In genomic region chr2:42360890-42361727, GRCh38 we compare ENCODE assay signal across 8 cellular contexts. TPM values are rescaled to one million over a fixed set of nuclear protein-coding genes. Genes with fewer than 3 reads are reported as not detected.
A peak's percentile ranks its signal among the peaks of the same experiment; 100 is the strongest.
DNase-seq lines count a peak whose midpoint lies in the region; ATAC-seq and TF ChIP-seq lines count a peak whose summit lies in the region.

Gene COX7A2L (minus strand): TSS chr2:42361217. CDS start chr2:42361161, 56 bp downstream.

- DNase-seq in EH (ENCODE audit: low read depth), result peak; percentile 98
- peak; percentile 96 for DNase-seq in GM23338 (ENCODE audit: low spot score)
- DNase-seq in LHCN-M2 (ENCODE audit: low read depth), result peak; percentile 97
- peak; percentile 96 for DNase-seq in RPMI8226
- peak; percentile 92 to 94 for DNase-seq in activated T-helper 1 cell treated with anti-CD3 and anti-CD28 coated beads, Interleukin-2, amount 50 U/mL, for 16 hours (ENCODE audit: low read depth in 1 of 2, low spot score in 1 of 2)
- peak; percentile 97 for DNase-seq in fibroblast of gingiva (ENCODE audit: low read depth)
- DNase-seq in naive thymus-derived CD4-positive, alpha-beta T cell, result peak; percentile 88 to 97 (median 96)
- DNase-seq in stimulated activated naive B cell treated with anti-CD40 and anti-IgM and Interleukin-4, amounts not matched to agents 10 μg/mL and 1 μg/mL and 100 μg/mL, for 72 hours, result peak; percentile 93

- no peaks in the 10 kb centered on the region for H3K9me2 ChIP-seq in GM23338 (ENCODE audit: insufficient read depth)

- H3K9me3 ChIP-seq in naive thymus-derived CD4-positive, alpha-beta T cell (ENCODE audit: control insufficient read depth in 2 of 3, low read length in 3 of 3), result no peaks in the 10 kb centered on the region

- peak within 1 kb of the TSS; percentile 34 for H2AFZ ChIP-seq in GM23338

- peak within 1 kb of the TSS; percentile 88 for H3K27ac ChIP-seq in GM23338 (ENCODE audit: low read depth)
- peak within 1 kb of the TSS; percentile 92 for H3K27ac ChIP-seq in naive thymus-derived CD4-positive, alpha-beta T cell (ENCODE audit: low read depth, low read length)

- ATAC-seq in GM23338, result peak; percentile 94
- ATAC-seq in naive thymus-derived CD4-positive, alpha-beta T cell, result peak; percentile 98
- ATAC-seq in stimulated activated naive B cell treated with anti-CD40 and anti-IgM and Interleukin-4, amounts not matched to agents 10 μg/mL and 1 μg/mL and 100 μg/mL, for 72 hours (replicated peaks), result peak; percentile 94 to 96

- peaks cover 48% of the 10 kb centered on the region for H3K79me2 ChIP-seq in GM23338 (replicated peaks; ENCODE audit: insufficient read depth)

- CTCF ChIA-PET in naive thymus-derived CD4-positive, alpha-beta T cell (lab: Charles Lee), result interaction anchor here (1.5 kb wide), 1 partner anchor 265 kb away, joined by 3 read pairs; no protein-coding TSS in a partner anchor

- no peaks in the 10 kb centered on the region for H3K36me3 ChIP-seq in GM23338 (ENCODE audit: insufficient read depth)
- H3K36me3 ChIP-seq in naive thymus-derived CD4-positive, alpha-beta T cell (ENCODE audit: control insufficient read depth in 2 of 3, insufficient read depth in 3 of 3, low read length in 3 of 3), result peaks cover 0 to 5% (median 0%) of the 10 kb centered on the region in 3 experiments

- H3K9me3 Mint-ChIP-seq in GM23338, result no peaks in the 10 kb centered on the region
- H3K9me3 Mint-ChIP-seq in naive thymus-derived CD4-positive, alpha-beta T cell, result no peaks in the 10 kb centered on the region
- no peaks in the 10 kb centered on the region for H3K9me3 Mint-ChIP-seq in stimulated activated naive B cell treated with anti-CD40 and anti-IgM and Interleukin-4, amounts not matched to agents 10 μg/mL and 1 μg/mL and 100 μg/mL, for 72 hours

- peaks cover 25% of the 10 kb centered on the region for H3K4me1 Mint-ChIP-seq in GM23338
- H3K4me1 Mint-ChIP-seq in naive thymus-derived CD4-positive, alpha-beta T cell, result peaks cover 33 to 56% (median 51%) of the 10 kb centered on the region in 7 donors
- H3K4me1 Mint-ChIP-seq in stimulated activated naive B cell treated with anti-CD40 and anti-IgM and Interleukin-4, amounts not matched to agents 10 μg/mL and 1 μg/mL and 100 μg/mL, for 72 hours, result peaks cover 29 to 59% of the 10 kb centered on the region in 2 donors

- peak within 1 kb of the TSS; percentile 99 for H3K4me2 ChIP-seq in GM23338

- H3K4me3 Mint-ChIP-seq in GM23338, result peak within 1 kb of the TSS; percentile 95
- peak within 1 kb of the TSS; percentile 87 to 98 (median 95) for H3K4me3 Mint-ChIP-seq in naive thymus-derived CD4-positive, alpha-beta T cell
- H3K4me3 Mint-ChIP-seq in stimulated activated naive B cell treated with anti-CD40 and anti-IgM and Interleukin-4, amounts not matched to agents 10 μg/mL and 1 μg/mL and 100 μg/mL, for 72 hours, result peak within 1 kb of the TSS; percentile 89 to 91

- H4K20me1 ChIP-seq in GM23338 (replicated peaks; ENCODE audit: insufficient read depth), result peaks cover 23% of the 10 kb centered on the region

- intact Hi-C loops in naive thymus-derived CD4-positive, alpha-beta T cell (cut with micrococcal nuclease), result loop anchor here (1.0 to 10.0 kb wide), 21 partner anchors 32 to 2004 kb away; partner anchors contain the start of genes EML4 (in 2 of the 2), THADA (in 2 of the 2), ZFP36L2 (in 2 of the 2) and CAMKMT (in 1 of the 2)

- peak within 1 kb of the TSS; percentile 96 for H3K4me3 ChIP-seq in GM23338
- H3K4me3 ChIP-seq in naive thymus-derived CD4-positive, alpha-beta T cell (ENCODE audit: low read length), result peak within 1 kb of the TSS; percentile 82

- POLR2A ChIA-PET in naive thymus-derived CD4-positive, alpha-beta T cell (lab: Charles Lee), result interaction anchor here (0.8 to 2.4 kb wide), 6 partner anchors 12 to 449 kb away, joined by 3 to 21 read pairs (median 5); no protein-coding TSS in a partner anchor

- H3K36me3 Mint-ChIP-seq in GM23338 (ENCODE audit: low read depth), result no peaks in the 10 kb centered on the region
- H3K36me3 Mint-ChIP-seq in naive thymus-derived CD4-positive, alpha-beta T cell, result peaks cover 0 to 10% (median 5%) of the 10 kb centered on the region in 5 donors
- H3K36me3 Mint-ChIP-seq in stimulated activated naive B cell treated with anti-CD40 and anti-IgM and Interleukin-4, amounts not matched to agents 10 μg/mL and 1 μg/mL and 100 μg/mL, for 72 hours, result peaks cover 6 to 13% of the 10 kb centered on the region in 2 donors

- TF ChIP-seq CTCF in GM23338 (conservative IDR thresholded peaks at IDR 0.05; ENCODE audit: low read depth in 2 of 2), result peak in 1 of 2 experiments; percentile 59; a peak in 2 of 4 replicates

- peaks cover 12% of the 10 kb centered on the region for H3K27me3 Mint-ChIP-seq in GM23338 (ENCODE audit: insufficient read depth, low read depth, poor library complexity)
- H3K27me3 Mint-ChIP-seq in naive thymus-derived CD4-positive, alpha-beta T cell, result no peaks in the 10 kb centered on the region
- peaks cover 0 to 10% of the 10 kb centered on the region in 2 donors for H3K27me3 Mint-ChIP-seq in stimulated activated naive B cell treated with anti-CD40 and anti-IgM and Interleukin-4, amounts not matched to agents 10 μg/mL and 1 μg/mL and 100 μg/mL, for 72 hours

- peaks cover 19% of the 10 kb centered on the region for H3K4me1 ChIP-seq in GM23338 (ENCODE audit: insufficient read depth)
- peaks cover 23 to 24% of the 10 kb centered on the region in 2 donors for H3K4me1 ChIP-seq in naive thymus-derived CD4-positive, alpha-beta T cell (ENCODE audit: control insufficient read depth in 2 of 2, insufficient read depth in 2 of 2, low read length in 2 of 2)

- no peaks in the 10 kb centered on the region; the same call in 1 of the 2 replicates for H3F3A ChIP-seq in GM23338 (replicated peaks; ENCODE audit: low read depth)

- peak within 1 kb of the TSS; percentile 100 for H3K27ac Mint-ChIP-seq in GM23338
- peak within 1 kb of the TSS; percentile 90 to 100 (median 98) for H3K27ac Mint-ChIP-seq in naive thymus-derived CD4-positive, alpha-beta T cell
- H3K27ac Mint-ChIP-seq in stimulated activated naive B cell treated with anti-CD40 and anti-IgM and Interleukin-4, amounts not matched to agents 10 μg/mL and 1 μg/mL and 100 μg/mL, for 72 hours, result peak within 1 kb of the TSS; percentile 99

- no peaks in the 10 kb centered on the region for H3K27me3 ChIP-seq in GM23338 (ENCODE audit: insufficient read depth)
- H3K27me3 ChIP-seq in naive thymus-derived CD4-positive, alpha-beta T cell (ENCODE audit: control insufficient read depth in 2 of 2, insufficient read depth in 2 of 2, low read length in 2 of 2), result no peaks in the 10 kb centered on the region

TF ChIP-seq in GM23338, 12 proteins besides CTCF, POLR2A, EP300 and RAD21 (continues in another document):
- TF ChIP-seq EZH2phosphoT487 (IDR thresholded peaks at IDR 0.05; ENCODE audit: unreplicated experiment) (no peak), NANOG (IDR thresholded peaks at IDR 0.05; ENCODE audit: borderline replicate concordance) (no peak), JUNB (IDR thresholded peaks at IDR 0.05; ENCODE audit: unreplicated experiment) (no peak), ETS1 (IDR thresholded peaks at IDR 0.05) (peak; percentile 68; the same call in 1 of the 2 replicates), CREB1 (CRISPR knock-in tag; IDR thresholded peaks at IDR 0.05; ENCODE audit: low read depth) (peak; percentile 82), EZH2 (IDR thresholded peaks at IDR 0.05; ENCODE audit: low read depth, unreplicated experiment) (no peak)

RNA-seq across cellular contexts. Expression of gene COX7A2L, which starts in this region (rescaled TPM):
- 149 and 158 TPM in 2 replicates for total RNA-seq in GM23338 (2014; rRNA removed; shearing (Covaris generic))
- polyA plus RNA-seq in GM23338 (2016; fragmentation: Nextera tagmentation; extraction: Ambion mirVana), result 112 and 118 TPM in 2 replicates
- total RNA-seq in LHCN-M2 (2014; rRNA removed), result 138 and 166 TPM in 2 replicates
- polyA plus RNA-seq in LHCN-M2 (2012), result 147 TPM
- total RNA-seq in naive thymus-derived CD4-positive, alpha-beta T cell, result 10 to 100 TPM; 57.3 to 87.7 (median 81.5) TPM
- 100 to 1,000 TPM; 137 to 204 TPM for polyA plus RNA-seq in naive thymus-derived CD4-positive, alpha-beta T cell

Comparison
In these comparisons a context has a peak if more than half of its experiments do, and no peak if none do; other contexts are left out.
1. Peak in every context shown above with its lines: DNase-seq, ATAC-seq, H3K4me3 ChIP-seq and H3K27ac ChIP-seq.